ENCODE assay signal across 8 cellular contexts in the genomic region with DNA sequence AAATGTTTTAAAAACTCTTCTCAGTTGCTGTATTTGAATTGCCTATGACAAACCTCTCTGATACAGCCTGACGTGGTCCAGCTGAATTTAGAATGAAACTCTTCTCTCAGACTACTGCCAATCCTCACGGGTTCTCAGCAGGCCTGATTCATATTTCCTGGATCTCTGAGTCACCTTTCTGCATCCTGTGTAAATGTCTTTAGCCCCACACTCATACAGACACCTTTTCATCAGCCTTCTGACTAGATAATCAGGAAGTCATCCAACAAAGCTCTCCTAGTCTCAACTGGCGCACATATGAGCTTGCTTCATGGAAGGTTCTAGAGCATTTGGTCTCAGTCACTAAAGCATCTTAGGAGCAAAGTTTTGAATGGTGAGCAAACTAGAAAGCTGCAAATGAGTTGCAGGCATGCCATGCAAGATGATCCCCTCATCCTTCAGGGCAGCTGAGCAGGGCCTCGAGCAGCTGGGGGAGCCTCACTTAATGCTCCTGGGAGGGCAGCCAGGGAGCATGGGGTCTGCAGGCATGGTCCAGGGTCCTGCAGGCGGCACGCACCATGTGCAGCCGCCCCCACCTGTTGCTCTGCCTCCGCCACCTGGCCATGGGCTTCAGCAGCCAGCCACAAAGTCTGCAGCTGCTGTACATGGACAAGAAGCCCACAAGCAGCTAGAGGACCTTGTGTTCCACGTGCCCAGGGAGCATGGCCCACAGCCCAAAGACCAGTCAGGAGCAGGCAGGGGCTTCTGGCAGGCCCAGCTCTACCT.
A peak's percentile ranks its signal among the peaks of the same experiment; 100 is the strongest.
DNase-seq lines count a peak whose midpoint lies in the region; ATAC-seq, FAIRE-seq and TF ChIP-seq lines count a peak whose summit lies in the region.

No MANE protein-coding gene starts in this region.

- H3K27ac Mint-ChIP-seq in activated CD4-positive, alpha-beta memory T cell treated with anti-CD3 and anti-CD28 coated beads, Interleukin-2, amount 10 ng/mL, durations not matched to agents 7 days and 5 days, result peak overlapping the region; percentile 74

- H2AFZ ChIP-seq in HCT116 (ENCODE audit: low read depth, low read length, poor library complexity, severe bottlenecking), result peak overlapping the region; percentile 23

- no peak for TF ChIP-seq RAD21 in A549 (conservative IDR thresholded peaks at IDR 0.05 in 1 of 2, IDR thresholded peaks at IDR 0.05 in 1 of 2)
- no peak; the same call in 1 of the 2 replicates for TF ChIP-seq RAD21 in HCT116 (IDR thresholded peaks at IDR 0.05; ENCODE audit: low read depth)

- TF ChIP-seq POLR2A in A549 (IDR thresholded peaks at IDR 0.05; ENCODE audit: low read length) (no peak), HCT116 (IDR thresholded peaks at IDR 0.05; ENCODE audit: borderline replicate concordance, extremely low read depth, insufficient read depth, insufficient read length) (no peak), gastroesophageal sphincter (IDR thresholded peaks at IDR 0.05) (no peak)

- H3K27me3 Mint-ChIP-seq in activated CD4-positive, alpha-beta memory T cell treated with anti-CD3 and anti-CD28 coated beads, Interleukin-2, amount 10 ng/mL, durations not matched to agents 7 days and 5 days, result no peaks in the 10 kb centered on the region

- intact Hi-C loops in HCT116 (cut with micrococcal nuclease), result no loop called here

- no peak for TF ChIP-seq CTCF in A549 (IDR thresholded peaks at IDR 0.05)
- no peak for TF ChIP-seq CTCF in HCT116 (IDR thresholded peaks at IDR 0.05 in 2 of 3, conservative IDR thresholded peaks at IDR 0.05 in 1 of 3; ENCODE audit: borderline replicate concordance in 1 of 3, insufficient read depth in 1 of 3, low read depth in 2 of 3, low read length in 2 of 3)
- no peak for TF ChIP-seq CTCF in gastroesophageal sphincter (IDR thresholded peaks at IDR 0.05)

- no peaks in the 10 kb centered on the region for H3K79me2 ChIP-seq in HCT116 (ENCODE audit: insufficient read depth, low read length)

- H3K9me2 ChIP-seq in HCT116 (ENCODE audit: insufficient read depth), result no peaks in the 10 kb centered on the region

- H3K9me3 Mint-ChIP-seq in activated CD4-positive, alpha-beta memory T cell treated with anti-CD3 and anti-CD28 coated beads, Interleukin-2, amount 10 ng/mL, durations not matched to agents 7 days and 5 days, result peaks cover 8% of the 10 kb centered on the region

- no peak overlapping the region for H3K4me3 ChIP-seq in A549
- H3K4me3 ChIP-seq in HCT116 (replicated peaks in 1 of 2; ENCODE audit: low read depth in 1 of 2, low read length in 2 of 2), result peak overlapping the region in 1 of 2 experiments; percentile 1; a peak in 1 of 4 replicates
- H3K4me3 ChIP-seq in gastroesophageal sphincter, result no peak overlapping the region

- no peaks in the 10 kb centered on the region for H3K36me3 ChIP-seq in HCT116 (ENCODE audit: control insufficient read depth in 1 of 2, insufficient read depth in 2 of 2, low read length in 2 of 2)
- H3K36me3 ChIP-seq in gastroesophageal sphincter, result no peaks in the 10 kb centered on the region

- peak overlapping the region in 1 of 2 experiments; percentile 72; a peak in 2 of 6 replicates for H3K27ac ChIP-seq in A549
- H3K27ac ChIP-seq in HCT116 (ENCODE audit: low read depth, low read length), result no peak overlapping the region
- peak overlapping the region in 1 of 4 donors; percentile 29 for H3K27ac ChIP-seq in gastroesophageal sphincter

- TF ChIP-seq EP300 in A549 (IDR thresholded peaks at IDR 0.05), result no peak
- TF ChIP-seq EP300 in gastroesophageal sphincter (IDR thresholded peaks at IDR 0.05), result no peak

- POLR2A ChIA-PET in A549 (lab: Yijun Ruan, JAX) (interaction anchor here (1.1 to 1.6 kb wide), 3 partner anchors 9 to 714 kb away, joined by 3 to 8 read pairs (median 3); partner anchors contain the start of gene ZNF438), HCT116 (lab: Charles Lee) (interaction anchor here (1.1 kb wide), 1 partner anchor 14 kb away, joined by 6 read pairs; no protein-coding TSS in a partner anchor)
- POLR2A ChIA-PET in activated CD4-positive, alpha-beta memory T cell treated with anti-CD3 and anti-CD28 coated beads, Interleukin-2, amount 10 ng/mL, durations not matched to agents 7 days and 5 days (lab: Charles Lee), result interaction anchor here (0.9 to 3.5 kb wide), 8 partner anchors 11 to 1042 kb away, joined by 3 to 31 read pairs (median 3); partner anchors contain the start of genes KIF5B and ZNF438

- CTCF ChIA-PET in A549 (lab: Yijun Ruan, JAX), result interaction anchor here (0.6 to 2.7 kb wide), 7 partner anchors 9 to 62 kb away, joined by 3 to 9 read pairs (median 3); no protein-coding TSS in a partner anchor
- CTCF ChIA-PET in HCT116 (lab: Charles Lee), result no interaction called here
- CTCF ChIA-PET in activated CD4-positive, alpha-beta memory T cell treated with anti-CD3 and anti-CD28 coated beads, Interleukin-2, amount 10 ng/mL, durations not matched to agents 7 days and 5 days (lab: Charles Lee), result interaction anchor here (1.2 to 1.9 kb wide), 4 partner anchors 11 to 714 kb away, joined by 3 to 8 read pairs (median 4); partner anchors contain the start of gene ZNF438

- WGBS in A549 (ENCODE audit: missing lambda C conversion rate), result 48% methylated on average over 6 of the region's 9 CpGs
- 26 to 69% methylated on average over 2 to 3 of the region's 9 CpGs for WGBS in gastroesophageal sphincter (ENCODE audit: low coverage in 1 of 2), 2 donors

- DNase-seq in A549 (ENCODE audit: low read depth in 1 of 2, low spot score in 1 of 2) (peak; percentile 41 to 50), HCT116 (ENCODE audit: low read depth, low spot score) (peak; percentile 48), Ammon's horn (ENCODE audit: low spot score) (no peak), NCI-H1092 treated with DMSO at 0.1 percent for 48 hours (lab: John Stamatoyannopoulos, UW) (no peak), NCI-H2171 (lab: John Stamatoyannopoulos, UW) (no peak)
- DNase-seq in activated CD4-positive, alpha-beta memory T cell treated with anti-CD3 and anti-CD28 coated beads, Interleukin-2, amount 10 ng/mL, durations not matched to agents 7 days and 5 days, result peak; percentile 64

- H3K27me3 ChIP-seq in HCT116 (ENCODE audit: insufficient read depth, low read length), result no peaks in the 10 kb centered on the region
- H3K27me3 ChIP-seq in gastroesophageal sphincter, result no peaks in the 10 kb centered on the region

- no peak overlapping the region for H3K4me3 Mint-ChIP-seq in activated CD4-positive, alpha-beta memory T cell treated with anti-CD3 and anti-CD28 coated beads, Interleukin-2, amount 10 ng/mL, durations not matched to agents 7 days and 5 days

- H3K4me1 ChIP-seq in A549, result peaks cover 9% of the 10 kb centered on the region; the same call in 1 of the 3 replicates
- peaks cover 3 to 17% of the 10 kb centered on the region in 2 experiments for H3K4me1 ChIP-seq in HCT116 (ENCODE audit: control insufficient read depth in 1 of 2, insufficient read depth in 2 of 2, low read length in 2 of 2)
- peaks cover 3 to 19% (median 14%) of the 10 kb centered on the region in 3 donors for H3K4me1 ChIP-seq in gastroesophageal sphincter

- peak; percentile 83 to 89 for ATAC-seq in A549
- peak; percentile 90 for ATAC-seq in HCT116
- peak; percentile 70 for ATAC-seq in gastroesophageal sphincter
- no peak for ATAC-seq in GM18907 (IDR thresholded peaks at IDR 0.05; ENCODE audit: unreplicated experiment)

- H3K9ac ChIP-seq in HCT116 (ENCODE audit: low read length), result no peak overlapping the region

- H3K4me2 ChIP-seq in A549 (peak overlapping the region; percentile 1; the same call in 1 of the 3 replicates), HCT116 (ENCODE audit: low read length) (peak overlapping the region; percentile 63)

- H3K9me3 ChIP-seq in A549 (no peaks in the 10 kb centered on the region), HCT116 (ENCODE audit: control insufficient read depth in 1 of 2, insufficient read depth in 1 of 2, low read depth in 1 of 2, low read length in 2 of 2) (no peaks in the 10 kb centered on the region), gastroesophageal sphincter (no peaks in the 10 kb centered on the region)

- H3K4me1 Mint-ChIP-seq in activated CD4-positive, alpha-beta memory T cell treated with anti-CD3 and anti-CD28 coated beads, Interleukin-2, amount 10 ng/mL, durations not matched to agents 7 days and 5 days, result peaks cover 22% of the 10 kb centered on the region

- RAD21 ChIA-PET in HCT116 (lab: Charles Lee; ENCODE audit: low non-redundant PET in 1 of 2, low total read pairs in 2 of 2, uncharacterized antibody in 2 of 2, unreplicated experiment in 2 of 2), result no interaction called here

- H4K20me1 ChIP-seq in HCT116 (ENCODE audit: insufficient read depth), result no peaks in the 10 kb centered on the region

- peaks cover 3% of the 10 kb centered on the region for H3K36me3 Mint-ChIP-seq in activated CD4-positive, alpha-beta memory T cell treated with anti-CD3 and anti-CD28 coated beads, Interleukin-2, amount 10 ng/mL, durations not matched to agents 7 days and 5 days (ENCODE audit: low read depth)

- no TSS peak for BruUV-seq in HCT116 (replicated peaks; lab: Mats Ljungman, UMichigan)

- FAIRE-seq in A549 (lab: Jason Lieb, UNC), result no peak

TF ChIP-seq in A549, 52 proteins besides CTCF, POLR2A, EP300 and RAD21:
- TF ChIP-seq FOSL2 (IDR thresholded peaks at IDR 0.05) (peak; percentile 52; the same call in 1 of the 2 replicates), FOSL2 (CRISPR knock-in tag; IDR thresholded peaks at IDR 0.05) (peak; percentile 64), MAFK (IDR thresholded peaks at IDR 0.05; ENCODE audit: partially characterized antibody) (no peak), JUNB (IDR thresholded peaks at IDR 0.05) (0 out of 2 replicates have a peak, but pooled peaks have one; percentile 20)

TF ChIP-seq in HCT116, 20 proteins besides CTCF, POLR2A, EP300 and RAD21 (continues in another document):
- TF ChIP-seq SRF (IDR thresholded peaks at IDR 0.05; ENCODE audit: low read depth) (0 out of 2 replicates have a peak, but pooled peaks have one; percentile 39), SP1 (IDR thresholded peaks at IDR 0.05; ENCODE audit: low read depth) (peak; percentile 78), JUND (IDR thresholded peaks at IDR 0.05) (peak; percentile 84), FOSL1 (IDR thresholded peaks at IDR 0.05; ENCODE audit: low read depth) (peak; percentile 91)
- TF ChIP-seq, protein P1, sequence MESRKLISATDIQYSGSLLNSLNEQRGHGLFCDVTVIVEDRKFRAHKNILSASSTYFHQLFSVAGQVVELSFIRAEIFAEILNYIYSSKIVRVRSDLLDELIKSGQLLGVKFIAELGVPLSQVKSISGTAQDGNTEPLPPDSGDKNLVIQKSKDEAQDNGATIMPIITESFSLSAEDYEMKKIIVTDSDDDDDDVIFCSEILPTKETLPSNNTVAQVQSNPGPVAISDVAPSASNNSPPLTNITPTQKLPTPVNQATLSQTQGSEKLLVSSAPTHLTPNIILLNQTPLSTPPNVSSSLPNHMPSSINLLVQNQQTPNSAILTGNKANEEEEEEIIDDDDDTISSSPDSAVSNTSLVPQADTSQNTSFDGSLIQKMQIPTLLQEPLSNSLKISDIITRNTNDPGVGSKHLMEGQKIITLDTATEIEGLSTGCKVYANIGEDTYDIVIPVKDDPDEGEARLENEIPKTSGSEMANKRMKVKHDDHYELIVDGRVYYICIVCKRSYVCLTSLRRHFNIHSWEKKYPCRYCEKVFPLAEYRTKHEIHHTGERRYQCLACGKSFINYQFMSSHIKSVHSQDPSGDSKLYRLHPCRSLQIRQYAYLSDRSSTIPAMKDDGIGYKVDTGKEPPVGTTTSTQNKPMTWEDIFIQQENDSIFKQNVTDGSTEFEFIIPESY (IDR thresholded peaks at IDR 0.05; ENCODE audit: extremely low read depth, insufficient replicate concordance, low read length), result no peak

Comparison
In these comparisons a context has a peak if more than half of its experiments do, and no peak if none do; other contexts are left out.
1. DNase-seq: peak in A549 (2 of 2), HCT116 (single experiment) and activated CD4-positive, alpha-beta memory T cell treated with anti-CD3 and anti-CD28 coated beads, Interleukin-2, amount 10 ng/mL, durations not matched to agents 7 days and 5 days (single experiment); none in Ammon's horn (single experiment), NCI-H1092 treated with DMSO at 0.1 percent for 48 hours (single experiment) and NCI-H2171 (single experiment).
2. Of the 6 proteins assayed by ChIP-seq in both A549 and HCT116: peak only in A549: none; only in HCT116: MAX; in both: none; in neither: 5.